ENCODE assay signal across 20 cellular contexts in genomic region chr4:147954850-147955249, GRCh38.
A peak's percentile ranks its signal among the peaks of the same experiment; 100 is the strongest.
DNase-seq lines count a peak whose midpoint lies in the region; ATAC-seq, FAIRE-seq and TF ChIP-seq lines count a peak whose summit lies in the region.
"Had no signal": no experiment of that assay in that cellular context is flagged by ENCODE, and none has a peak within 500 bp of the region (broad histone marks: within the 10 kb centered on the region; RNA-seq: fewer than 3 reads in every experiment).

No MANE protein-coding gene starts in this region.

- peak; percentile 70 for DNase-seq in IMR-90
- DNase-seq in fibroblast of peridontal ligament (ENCODE audit: extremely low read depth), result peak; percentile 18
- no peak for DNase-seq in NCI-H1092 treated with DMSO at 0.1 percent for 48 hours (lab: John Stamatoyannopoulos, UW)
- no peak for DNase-seq in substantia nigra (lab: John Stamatoyannopoulos, UW)
- DNase-seq: AML-193; Caco-2; Calu3; CD4-positive, alpha-beta T cell; CD8-positive, alpha-beta T cell; DMS79 treated with DMSO at 0.1 percent for 48 hours; GF-D8 had no signal

- H3K27me3 ChIP-seq in IMR-90 (ENCODE audit: control insufficient read depth, insufficient read depth, low read length), result no peaks in the 10 kb centered on the region
- H3K27me3 ChIP-seq: BLaER1 treated with 17β-estradiol and CSF1 and Interleukin-3, amounts not matched to agents 10 nM and 100 nM had no signal

- CTCF ChIA-PET in IMR-90 (lab: Yijun Ruan, JAX), result no interaction called here

- H3K14ac ChIP-seq in IMR-90 (replicated peaks; ENCODE audit: low read depth, low read length), result no peak overlapping the region

- H4K8ac ChIP-seq in IMR-90 (ENCODE audit: low read depth in 2 of 2, low read length in 2 of 2), result no peak overlapping the region

- H4K5ac ChIP-seq in IMR-90 (ENCODE audit: low read depth, low read length), result no peak overlapping the region

- H2AFZ ChIP-seq in IMR-90 (replicated peaks; ENCODE audit: low read length, poor library complexity), result no peak overlapping the region

- no TSS peak for BruUV-seq in IMR-90 (replicated peaks; lab: Mats Ljungman, UMichigan)

- dilution Hi-C loops in IMR-90 (cut with HindIII; ENCODE audit: low sequenced_read_pairs, unreplicated experiment), result no loop called here

- no peak overlapping the region for H2BK20ac ChIP-seq in IMR-90 (ENCODE audit: low read depth, low read length)

- H4K20me1 ChIP-seq in IMR-90 (ENCODE audit: insufficient read depth, low read length), result no peaks in the 10 kb centered on the region
- H4K20me1 ChIP-seq: BLaER1 treated with 17β-estradiol and CSF1 and Interleukin-3, amounts not matched to agents 10 nM and 100 nM had no signal

- H3K79me1 ChIP-seq in IMR-90 (ENCODE audit: low read depth in 1 of 2, low read length in 2 of 2), result peaks cover 6 to 8% of the 10 kb centered on the region in 2 experiments; a peak in 3 of 4 replicates

- TF ChIP-seq CTCF in IMR-90 (conservative IDR thresholded peaks at IDR 0.05; ENCODE audit: low read depth, low read length), result no peak

- H3K18ac ChIP-seq in IMR-90 (ENCODE audit: low read depth, low read length), result no peak overlapping the region

- H2AK5ac ChIP-seq in IMR-90 (ENCODE audit: low read depth, low read length), result no peak overlapping the region

- no peak overlapping the region for H3K27ac ChIP-seq in IMR-90 (ENCODE audit: insufficient read depth, low read length)
- H3K27ac ChIP-seq in substantia nigra (ENCODE audit: low read depth, low read length, poor library complexity, severe bottlenecking), result no peak overlapping the region
- H3K27ac ChIP-seq: 22Rv1; A549; BLaER1 treated with 17β-estradiol and CSF1 and Interleukin-3, amounts not matched to agents 10 nM and 100 nM; C4-2B had no signal

- H3K23ac ChIP-seq in IMR-90 (ENCODE audit: low read depth, low read length), result no peak overlapping the region

- H3K4ac ChIP-seq in IMR-90 (ENCODE audit: low read depth, low read length), result no peak overlapping the region

- TF ChIP-seq POLR2A in IMR-90 (IDR thresholded peaks at IDR 0.05; ENCODE audit: low read depth, low read length), result no peak

- no peak overlapping the region for H4K91ac ChIP-seq in IMR-90 (ENCODE audit: insufficient read depth, low read depth, low read length)

- H2BK5ac ChIP-seq in IMR-90 (ENCODE audit: low read depth, low read length, poor library complexity, severe bottlenecking), result no peak overlapping the region

- in situ Hi-C loops in IMR-90 (cut with MboI; ENCODE audit: low sequenced_read_pairs), result no loop called here

- no peak overlapping the region for H3K56ac ChIP-seq in IMR-90 (ENCODE audit: extremely low read depth, insufficient read depth, low read length)

- H3K4me1 ChIP-seq in IMR-90 (ENCODE audit: control insufficient read depth, insufficient read depth, low read length), result peaks cover 3% of the 10 kb centered on the region
- H3K4me1 ChIP-seq: A549; BLaER1 treated with 17β-estradiol and CSF1 and Interleukin-3, amounts not matched to agents 10 nM and 100 nM; Caco-2 had no signal

- peaks cover 10% of the 10 kb centered on the region for H3K36me3 ChIP-seq in IMR-90 (ENCODE audit: control insufficient read depth, insufficient read depth, low read length)

- WGBS in IMR-90 (ENCODE audit: extremely low coverage in 2 of 2, insufficient read length in 1 of 2), 2 experiments, result no CpG with 5 or more reads among the region's 2 CpGs

- POLR2A ChIA-PET in IMR-90 (lab: Charles Lee; ENCODE audit: unreplicated experiment), result no interaction called here

- intact Hi-C loops in IMR-90 (cut with micrococcal nuclease), result no loop called here

- no peak for TF ChIP-seq RAD21 in IMR-90 (IDR thresholded peaks at IDR 0.05; ENCODE audit: low read length)

- peak; percentile 52 for ATAC-seq in IMR-90 (ENCODE audit: low read depth)
- ATAC-seq in HG03520 (IDR thresholded peaks at IDR 0.05; ENCODE audit: unreplicated experiment), result no peak
- ATAC-seq: A549; CD8-positive, alpha-beta T cell had no signal

- H2BK15ac ChIP-seq in IMR-90 (ENCODE audit: low read depth, low read length), result no peak overlapping the region

- no peak overlapping the region for H3K4me3 ChIP-seq in IMR-90 (ENCODE audit: insufficient read depth, low read depth, low read length)
- H3K4me3 ChIP-seq: A549; BLaER1 treated with 17β-estradiol and CSF1 and Interleukin-3, amounts not matched to agents 10 nM and 100 nM had no signal

- H2AK9ac ChIP-seq in IMR-90 (replicated peaks; ENCODE audit: low read depth, low read length, poor library complexity), result no peak overlapping the region

- H3K9me1 ChIP-seq in IMR-90 (ENCODE audit: insufficient read depth, low read length), result no peaks in the 10 kb centered on the region

- no peaks in the 10 kb centered on the region for H3K9me3 ChIP-seq in IMR-90 (ENCODE audit: control insufficient read depth, insufficient read depth, low read length)
- H3K9me3 ChIP-seq: A549; BLaER1 treated with 17β-estradiol and CSF1 and Interleukin-3, amounts not matched to agents 10 nM and 100 nM; Caco-2 had no signal

- H2BK120ac ChIP-seq in IMR-90 (ENCODE audit: low read depth, low read length), result no peak overlapping the region

- no peak overlapping the region for H3K4me2 ChIP-seq in IMR-90 (ENCODE audit: low read depth, low read length)
- H3K4me2 ChIP-seq: A549; BLaER1 treated with 17β-estradiol and CSF1 and Interleukin-3, amounts not matched to agents 10 nM and 100 nM had no signal

- no peak overlapping the region for H3K9ac ChIP-seq in IMR-90 (ENCODE audit: low read depth, low read length)
- H3K9ac ChIP-seq: BLaER1 treated with 17β-estradiol and CSF1 and Interleukin-3, amounts not matched to agents 10 nM and 100 nM had no signal

- peak; percentile 36 for FAIRE-seq in colon (lab: Jason Lieb, UNC)
- FAIRE-seq: A549, D721Med, GM12891, GM19239 had no signal

TF ChIP-seq in IMR-90, 13 proteins besides CTCF, POLR2A, EP300 and RAD21:
- TF ChIP-seq SMC3 (IDR thresholded peaks at IDR 0.05; ENCODE audit: low read depth, low read length), result no peak
- no peak for TF ChIP-seq RCOR1 (IDR thresholded peaks at IDR 0.05; ENCODE audit: insufficient replicate concordance, low read length)
- TF ChIP-seq MAFK (IDR thresholded peaks at IDR 0.05; ENCODE audit: low read depth, low read length), result no peak
- TF ChIP-seq CHD1 (IDR thresholded peaks at IDR 0.05; ENCODE audit: low read depth, low read length), result no peak
- TF ChIP-seq BHLHE40 (IDR thresholded peaks at IDR 0.05; ENCODE audit: low read depth, low read length), result no peak
- TF ChIP-seq CEBPB (IDR thresholded peaks at IDR 0.05; ENCODE audit: low read depth, low read length), result no peak
- no peak for TF ChIP-seq MXI1 (IDR thresholded peaks at IDR 0.05; ENCODE audit: borderline replicate concordance, low read depth, low read length)
- no peak for TF ChIP-seq MAZ (IDR thresholded peaks at IDR 0.05; ENCODE audit: borderline replicate concordance, low read depth, low read length)
- TF ChIP-seq RFX5 (IDR thresholded peaks at IDR 0.05; ENCODE audit: low read depth, low read length), result no peak
- TF ChIP-seq FOS (IDR thresholded peaks at IDR 0.05; ENCODE audit: low read depth, low read length), result no peak
- no peak for TF ChIP-seq USF2 (IDR thresholded peaks at IDR 0.05; ENCODE audit: low read depth, low read length)
- no peak for TF ChIP-seq ELK1 (IDR thresholded peaks at IDR 0.05; ENCODE audit: borderline replicate concordance, low read depth, low read length)
- no peak for TF ChIP-seq NFE2L2 (IDR thresholded peaks at IDR 0.05; ENCODE audit: low read depth, low read length)

Comparison
In these comparisons a context has a peak if more than half of its experiments do, and no peak if none do; other contexts are left out.
1. DNase-seq: peak in IMR-90 (single experiment) and fibroblast of peridontal ligament (single experiment); none in NCI-H1092 treated with DMSO at 0.1 percent for 48 hours (single experiment) and substantia nigra (0 of 49).